Comparison of ENCODE assay signal across 8 cellular contexts in the genomic region with DNA sequence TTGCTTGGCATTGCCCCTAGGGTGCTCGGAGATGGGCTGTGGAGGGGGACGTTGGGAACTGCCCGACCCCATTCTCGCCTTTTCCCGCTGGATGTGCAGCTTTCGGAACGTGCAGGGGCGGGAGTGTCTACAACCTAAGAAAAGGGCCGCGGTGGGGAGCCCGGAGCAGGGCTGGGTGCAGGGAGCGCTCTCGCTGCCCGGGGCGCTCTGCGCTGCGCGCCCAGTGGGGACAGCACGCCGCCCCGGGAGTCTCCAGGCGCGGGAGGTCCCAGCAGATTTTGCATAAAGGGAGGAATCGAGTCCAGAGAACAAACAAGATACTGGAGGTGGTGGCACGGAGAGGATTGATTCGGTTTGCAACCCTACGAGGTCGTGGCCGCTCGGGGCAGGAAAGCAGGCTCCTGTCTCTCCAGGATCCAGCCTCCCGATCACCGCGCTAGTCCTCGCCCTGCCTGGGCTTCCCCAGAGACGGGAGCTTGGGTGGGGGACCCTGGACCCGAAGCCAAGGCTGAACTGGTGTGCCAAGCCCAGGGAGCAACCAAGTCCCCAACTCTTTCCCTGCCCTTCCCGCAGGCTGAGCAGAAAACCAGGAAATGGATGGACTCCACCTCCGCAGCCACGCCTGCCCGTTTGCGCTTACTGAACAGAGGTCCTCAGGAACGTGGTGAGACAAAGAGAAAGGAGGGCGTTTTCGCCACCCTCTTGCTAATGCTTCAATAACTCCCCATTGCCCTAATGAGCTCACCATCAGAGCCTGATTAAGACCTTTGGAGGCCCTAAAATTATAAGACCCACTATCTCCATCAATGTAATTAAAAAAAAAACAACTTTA. TPM values are rescaled to one million over a fixed set of nuclear protein-coding genes. Genes with fewer than 3 reads are reported as not detected.
DNase-seq lines count a peak whose midpoint lies in the region; ATAC-seq and TF ChIP-seq lines count a peak whose summit lies in the region.

No MANE protein-coding gene starts in this region.

- no peaks in the 10 kb centered on the region for H3K9me2 ChIP-seq in PC-3 (replicated peaks; ENCODE audit: low read length)

- intact Hi-C loops in PC-3 (cut with micrococcal nuclease): no loop called here

- H3K27me3 Mint-ChIP-seq in HFFc6 (ENCODE audit: insufficient read depth): peaks cover 5% of the 10 kb centered on the region
- H3K27me3 Mint-ChIP-seq in endothelial cell (ENCODE audit: unreplicated experiment): peaks cover 1% of the 10 kb centered on the region

- DNase-seq in AG10803 (ENCODE audit: low read depth): peak; percentile 39
- DNase-seq in HFFc6: peak; percentile 24
- peak; percentile 72 for DNase-seq in PC-3
- peak; percentile 55 for DNase-seq in endothelial cell (ENCODE audit: low spot score)
- no peak for DNase-seq in GDM1 (lab: John Stamatoyannopoulos, UW)

- H4K20me1 ChIP-seq in PC-3 (ENCODE audit: low read length): no peaks in the 10 kb centered on the region

- H3K9me3 Mint-ChIP-seq in HFFc6 (peaks cover 4% of the 10 kb centered on the region), endothelial cell (ENCODE audit: unreplicated experiment) (no peaks in the 10 kb centered on the region)

- CTCF ChIA-PET in PC-3 (lab: Charles Lee): interaction anchor here (0.8 kb wide), 1 partner anchor 40 kb away, joined by 5 read pairs; no protein-coding TSS in a partner anchor

- peak overlapping the region; percentile 87 for H2AFZ ChIP-seq in PC-3 (ENCODE audit: low read length)

- H3K27ac Mint-ChIP-seq in HFFc6 (peak overlapping the region; percentile 41), endothelial cell (ENCODE audit: unreplicated experiment) (peak overlapping the region; percentile 3)

- H3K27me3 ChIP-seq in PC-3 (ENCODE audit: low read length): no peaks in the 10 kb centered on the region
- H3K27me3 ChIP-seq in mononuclear cell (ENCODE audit: insufficient read depth, low read length): peaks cover 30% of the 10 kb centered on the region

- no peaks in the 10 kb centered on the region for H3F3A ChIP-seq in PC-3 (ENCODE audit: low read length, unreplicated experiment)

- H3K4me3 Mint-ChIP-seq in HFFc6 (peak overlapping the region; percentile 86), endothelial cell (ENCODE audit: unreplicated experiment) (peak overlapping the region; percentile 85)

- no peak for TF ChIP-seq CTCF in AG10803 (conservative IDR thresholded peaks at IDR 0.05; ENCODE audit: low read length)
- TF ChIP-seq CTCF in HFFc6 (IDR thresholded peaks at IDR 0.05): peak; percentile 23; the same call in 1 of the 2 replicates
- TF ChIP-seq CTCF in PC-3 (conservative IDR thresholded peaks at IDR 0.05; ENCODE audit: low read depth, low read length): no peak
- no peak for TF ChIP-seq CTCF in endothelial cell (IDR thresholded peaks at IDR 0.05; ENCODE audit: unreplicated experiment)

- POLR2A ChIA-PET in PC-3 (lab: Charles Lee; ENCODE audit: unreplicated experiment): no interaction called here

- H3K9me3 ChIP-seq in PC-3 (ENCODE audit: low read length) (no peaks in the 10 kb centered on the region), mononuclear cell (ENCODE audit: low read depth, low read length) (no peaks in the 10 kb centered on the region)

- ATAC-seq in PC-3: peak; percentile 92
- no peak for ATAC-seq in HG03039 (IDR thresholded peaks at IDR 0.05; ENCODE audit: unreplicated experiment)
- ATAC-seq in HG03196 (IDR thresholded peaks at IDR 0.05; ENCODE audit: unreplicated experiment): no peak

- no peaks in the 10 kb centered on the region for H3K36me3 ChIP-seq in PC-3 (ENCODE audit: low read depth, low read length)

- H3K4me3 ChIP-seq in AG10803 (ENCODE audit: low read length): peak overlapping the region; percentile 82
- H3K4me3 ChIP-seq in PC-3 (ENCODE audit: low read length): peak overlapping the region; percentile 94
- peak overlapping the region; percentile 18 for H3K4me3 ChIP-seq in mononuclear cell (ENCODE audit: low read length)

- peak overlapping the region; percentile 94 for H3K4me2 ChIP-seq in PC-3 (ENCODE audit: low read length)

- H3K4me1 ChIP-seq in PC-3 (ENCODE audit: insufficient read depth, low read length): peaks cover 11% of the 10 kb centered on the region; the same call in 1 of the 2 replicates
- peaks cover 9% of the 10 kb centered on the region for H3K4me1 ChIP-seq in mononuclear cell (ENCODE audit: insufficient read depth, low read length)

- H3K9ac ChIP-seq in PC-3 (ENCODE audit: low read length): peak overlapping the region; percentile 68

- no TSS peak for BruUV-seq in PC-3 (replicated peaks; lab: Mats Ljungman, UMichigan)

- H3K36me3 Mint-ChIP-seq in HFFc6 (ENCODE audit: low read depth): 0 out of 2 replicates have a peak, but pooled peaks cover 4% of the 10 kb centered on the region
- H3K36me3 Mint-ChIP-seq in endothelial cell (ENCODE audit: low read depth, unreplicated experiment): no peaks in the 10 kb centered on the region

- H3K27ac ChIP-seq in PC-3 (ENCODE audit: low read length): peak overlapping the region; percentile 50

- no peaks in the 10 kb centered on the region for H3K79me2 ChIP-seq in PC-3 (ENCODE audit: low read length)

- peaks cover 18% of the 10 kb centered on the region for H3K4me1 Mint-ChIP-seq in HFFc6 (ENCODE audit: low read depth)
- H3K4me1 Mint-ChIP-seq in endothelial cell (ENCODE audit: unreplicated experiment): peaks cover 13% of the 10 kb centered on the region

RNA-seq across cellular contexts. Expression of a gene that starts 59.7 kb away (rescaled TPM):
- total RNA-seq in HFFc6 (2021; fragmentation: NEBNext Ultra II Directional; extraction: Animal tissue kit (Norgen Biotek cat#: 25700)): under 1 TPM; 0.19 to 0.77 (median 0.64) TPM
- total RNA-seq in PC-3 (2014; rRNA removed) (237 and 339 TPM in 2 replicates), endothelial cell (ENCODE audit: unreplicated experiment) (not detected), mononuclear cell (not detected)

Comparison
In these comparisons a context has a peak if more than half of its experiments do, and no peak if none do; other contexts are left out.
1. H3K4me3 ChIP-seq: peak in every context shown above with its lines; median percentile 94 in PC-3; 82 in AG10803; 18 in mononuclear cell.
2. RNA of a gene that starts 59.7 kb away (total RNA-seq): 237 to 339 TPM in PC-3; 0.19 to 0.77 TPM in HFFc6, not detected in endothelial cell (single experiment) and not detected in mononuclear cell (single experiment); every median in the first group is over 100 times any median in the second.